8 cellular contexts compared by ENCODE assay signal in genomic region chr14:23071244-23071974, GRCh38. TPM values are rescaled to one million over a fixed set of nuclear protein-coding genes. Genes with fewer than 3 reads are reported as not detected.
A peak's percentile ranks its signal among the peaks of the same experiment; 100 is the strongest.
DNase-seq lines count a peak whose midpoint lies in the region; FAIRE-seq and TF ChIP-seq lines count a peak whose summit lies in the region.

No MANE protein-coding gene starts in this region.

- peak overlapping the region; percentile 93 for H3K4me3 Mint-ChIP-seq in type B pancreatic cell

- H3K36me3 Mint-ChIP-seq in type B pancreatic cell, result peaks cover 25% of the 10 kb centered on the region

- H3K9me3 Mint-ChIP-seq in type B pancreatic cell, result no peaks in the 10 kb centered on the region

- H3K27ac ChIP-seq in parathyroid adenoma, result peak overlapping the region; percentile 85

- TF ChIP-seq CTCF in parathyroid adenoma (IDR thresholded peaks at IDR 0.05) (no peak), type B pancreatic cell (conservative IDR thresholded peaks at IDR 0.05) (no peak)

- peak overlapping the region; percentile 70 for H3K4me3 ChIP-seq in parathyroid adenoma (ENCODE audit: low read depth, low read length)

- peak; percentile 97 for DNase-seq in ELF-1 (ENCODE audit: low read depth, low spot score)
- DNase-seq in H54 (ENCODE audit: insufficient read length, low spot score), result peak; percentile 67
- peak; percentile 89 for DNase-seq in NAMALWA (ENCODE audit: low spot score)
- peak; percentile 67 for DNase-seq in activated effector memory CD4-positive, alpha-beta T cell treated with Interleukin-2 at 50 U/mL for 16 hours
- DNase-seq in glomerular visceral epithelial cell (ENCODE audit: extremely low spot score), result peak; percentile 88
- no peak for DNase-seq in type B pancreatic cell (ENCODE audit: extremely low spot score, unreplicated experiment)
- DNase-seq in SHP77 (lab: John Stamatoyannopoulos, UW), result no peak

- no peak overlapping the region for H3K9ac ChIP-seq in parathyroid adenoma

- H3K4me1 ChIP-seq in parathyroid adenoma, result peaks cover 24% of the 10 kb centered on the region

- TF ChIP-seq POLR2A in H54 (IDR thresholded peaks at IDR 0.05; ENCODE audit: low read depth, low read length), result peak; percentile 71

- no peaks in the 10 kb centered on the region for H3K27me3 Mint-ChIP-seq in type B pancreatic cell

- H3K36me3 ChIP-seq in parathyroid adenoma (ENCODE audit: control insufficient read depth, insufficient read depth, low read length), result no peaks in the 10 kb centered on the region

- H3K4me2 ChIP-seq in parathyroid adenoma (ENCODE audit: low read length), result peak overlapping the region; percentile 85

- peak; percentile 27 for FAIRE-seq in H54 (lab: Jason Lieb, UNC)

- H3K79me2 ChIP-seq in parathyroid adenoma, result peaks cover 5% of the 10 kb centered on the region

- H3K27ac Mint-ChIP-seq in type B pancreatic cell, result peak overlapping the region; percentile 96

- H3K9me3 ChIP-seq in parathyroid adenoma (ENCODE audit: control insufficient read depth, low read length), result no peaks in the 10 kb centered on the region

- H3K4me1 Mint-ChIP-seq in type B pancreatic cell (ENCODE audit: unreplicated experiment), result peaks cover 34% of the 10 kb centered on the region

- no peaks in the 10 kb centered on the region for H3K27me3 ChIP-seq in parathyroid adenoma (ENCODE audit: control insufficient read depth, insufficient read depth, low read length)

- H2AFZ ChIP-seq in parathyroid adenoma, result peak overlapping the region; percentile 74

RNA-seq across cellular contexts. Expression of gene CDH24, which starts 14.1 kb away (rescaled TPM):
- total RNA-seq in type B pancreatic cell (ENCODE audit: low replicate concordance), result 7.9 and 20.4 TPM in 2 replicates

RNA-seq across cellular contexts. Expression of gene ACIN1, which starts 23.5 kb away (rescaled TPM):
- total RNA-seq in type B pancreatic cell (ENCODE audit: low replicate concordance), result 214 and 342 TPM in 2 replicates

RNA-seq across cellular contexts. Expression of gene C14orf119, which starts 23.9 kb away (rescaled TPM):
- 53.0 and 67.2 TPM in 2 replicates for total RNA-seq in type B pancreatic cell (ENCODE audit: low replicate concordance)

RNA-seq across cellular contexts. Expression of gene PSMB11, which starts 29.4 kb away (rescaled TPM):
- not detected in 2 replicates for total RNA-seq in type B pancreatic cell (ENCODE audit: low replicate concordance)

RNA-seq across cellular contexts. Expression of gene CIROP, which starts 33.4 kb away (rescaled TPM):
- total RNA-seq in type B pancreatic cell (ENCODE audit: low replicate concordance), result 0.19 and 0.40 TPM in 2 replicates

Comparison
In these comparisons a context has a peak if more than half of its experiments do, and no peak if none do; other contexts are left out.
1. DNase-seq: peak in ELF-1 (single experiment), H54 (single experiment), NAMALWA (single experiment), activated effector memory CD4-positive, alpha-beta T cell treated with Interleukin-2 at 50 U/mL for 16 hours (single experiment) and glomerular visceral epithelial cell (single experiment); none in type B pancreatic cell (single experiment) and SHP77 (0 of 2).